ENCODE assay signal across 2 cellular contexts in genomic region chr4:92444143-92444843, GRCh38.
TF ChIP-seq lines count a peak whose summit lies in the region.

No MANE protein-coding gene starts in this region.

TF ChIP-seq in GM23338, 12 proteins besides CTCF, POLR2A, EP300 and RAD21:
- TF ChIP-seq POLR2AphosphoS5 (IDR thresholded peaks at IDR 0.05; ENCODE audit: low read depth) (peak; percentile 89), NANOG (IDR thresholded peaks at IDR 0.05; ENCODE audit: borderline replicate concordance) (peak; percentile 96), ETS1 (IDR thresholded peaks at IDR 0.05) (0 out of 2 replicates have a peak, but pooled peaks have one; percentile 32)

TF ChIP-seq in H1, 55 proteins besides CTCF, POLR2A, EP300 and RAD21:
- TF ChIP-seq TBP (IDR thresholded peaks at IDR 0.05; ENCODE audit: low read depth, low read length) (peak; percentile 55; the same call in 1 of the 2 replicates), SIN3A (conservative IDR thresholded peaks at IDR 0.05 in 1 of 2, IDR thresholded peaks at IDR 0.05 in 1 of 2; ENCODE audit: low read depth in 1 of 2, low read length in 2 of 2) (peak in 1 of 2 experiments; percentile 29; a peak in 1 of 4 replicates), PHF8 (conservative IDR thresholded peaks at IDR 0.05; ENCODE audit: low read depth, low read length) (peak; percentile 25; the same call in 1 of the 2 replicates), CHD7 (IDR thresholded peaks at IDR 0.05; ENCODE audit: insufficient replicate concordance, low read length) (peak; percentile 14), TAF7 (optimal IDR thresholded peaks at IDR 0.05; ENCODE audit: borderline replicate concordance, low read depth, low read length) (peak; percentile 9), POLR2AphosphoS5 (IDR thresholded peaks at IDR 0.05; ENCODE audit: low read depth, low read length) (peak; percentile 77), TAF1 (IDR thresholded peaks at IDR 0.05; ENCODE audit: low read depth, low read length) (peak; percentile 76)
